ENCODE assay signal across 13 cellular contexts in genomic region chr9:32877103-32877502, GRCh38.
A peak's percentile ranks its signal among the peaks of the same experiment; 100 is the strongest.
DNase-seq lines count a peak whose midpoint lies in the region; ATAC-seq and TF ChIP-seq lines count a peak whose summit lies in the region.
"Had no signal": no experiment of that assay in that cellular context is flagged by ENCODE, and none has a peak within 500 bp of the region (broad histone marks: within the 10 kb centered on the region; RNA-seq: fewer than 3 reads in every experiment).

No MANE protein-coding gene starts in this region.

- no peaks in the 10 kb centered on the region for H3K36me3 Mint-ChIP-seq in activated T-helper 2 cell treated with anti-CD3 and anti-CD28 coated beads, Interferon-gamma antibody, Interleukin-2, Interleukin-4, amounts not matched to agents 10 μg/mL and 5 μg/mL and 100 μg/mL, durations not matched to agents 14 hours and 24 hours and 36 hours (ENCODE audit: low read depth)
- no peaks in the 10 kb centered on the region for H3K36me3 Mint-ChIP-seq in Caco-2 (ENCODE audit: insufficient read depth, unreplicated experiment)
- H3K36me3 Mint-ChIP-seq: CD4-positive, alpha-beta memory T cell had no signal

- intact Hi-C loops in gastrocnemius medialis (cut with DNase I; ENCODE audit: low total_unique reads), result no loop called here
- intact Hi-C loops in activated T-helper 2 cell treated with anti-CD3 and anti-CD28 coated beads, Interferon-gamma antibody, Interleukin-2, Interleukin-4, amounts not matched to agents 10 μg/mL and 5 μg/mL and 100 μg/mL, durations not matched to agents 14 hours and 24 hours and 36 hours (cut with micrococcal nuclease), result no loop called here
- intact Hi-C loops in Caco-2 (cut with micrococcal nuclease; ENCODE audit: unreplicated experiment), result no loop called here

- H3K4me3 Mint-ChIP-seq in activated T-helper 2 cell treated with anti-CD3 and anti-CD28 coated beads, Interferon-gamma antibody, Interleukin-2, Interleukin-4, amounts not matched to agents 10 μg/mL and 5 μg/mL and 100 μg/mL, durations not matched to agents 14 hours and 24 hours and 36 hours (ENCODE audit: low read depth), result no peak overlapping the region
- H3K4me3 Mint-ChIP-seq in Caco-2 (ENCODE audit: unreplicated experiment), result no peak overlapping the region
- H3K4me3 Mint-ChIP-seq: B cell; CD4-positive, alpha-beta memory T cell had no signal

- TF ChIP-seq POLR2A in gastrocnemius medialis (IDR thresholded peaks at IDR 0.05), result no peak

- POLR2A ChIA-PET in Caco-2 (lab: Charles Lee), result no interaction called here

- TF ChIP-seq CTCF in foreskin keratinocyte (conservative IDR thresholded peaks at IDR 0.05) (no peak), gastrocnemius medialis (IDR thresholded peaks at IDR 0.05 in 4 of 5, conservative IDR thresholded peaks at IDR 0.05 in 1 of 5) (no peak), Caco-2 (IDR thresholded peaks at IDR 0.05; ENCODE audit: insufficient read depth in 1 of 2, low read depth in 1 of 2, low read length in 1 of 2, severe bottlenecking in 1 of 2, unreplicated experiment in 1 of 2) (no peak)

- H3K36me3 ChIP-seq in gastrocnemius medialis, result no peaks in the 10 kb centered on the region
- no peaks in the 10 kb centered on the region for H3K36me3 ChIP-seq in Caco-2 (ENCODE audit: control insufficient read depth, insufficient read depth, low read length)

- H3K27me3 ChIP-seq in foreskin keratinocyte (no peaks in the 10 kb centered on the region), gastrocnemius medialis (no peaks in the 10 kb centered on the region), Caco-2 (replicated peaks; ENCODE audit: control insufficient read depth, insufficient read depth, low read length) (no peaks in the 10 kb centered on the region)

- H3K9me3 Mint-ChIP-seq in activated T-helper 2 cell treated with anti-CD3 and anti-CD28 coated beads, Interferon-gamma antibody, Interleukin-2, Interleukin-4, amounts not matched to agents 10 μg/mL and 5 μg/mL and 100 μg/mL, durations not matched to agents 14 hours and 24 hours and 36 hours, result no peaks in the 10 kb centered on the region
- H3K9me3 Mint-ChIP-seq in Caco-2 (ENCODE audit: unreplicated experiment), result no peaks in the 10 kb centered on the region
- H3K9me3 Mint-ChIP-seq: CD4-positive, alpha-beta memory T cell had no signal

- no peaks in the 10 kb centered on the region for H3K27me3 Mint-ChIP-seq in activated T-helper 2 cell treated with anti-CD3 and anti-CD28 coated beads, Interferon-gamma antibody, Interleukin-2, Interleukin-4, amounts not matched to agents 10 μg/mL and 5 μg/mL and 100 μg/mL, durations not matched to agents 14 hours and 24 hours and 36 hours (ENCODE audit: low read depth)
- no peaks in the 10 kb centered on the region for H3K27me3 Mint-ChIP-seq in Caco-2 (ENCODE audit: insufficient read depth, unreplicated experiment)

- CTCF ChIA-PET in Caco-2 (lab: Charles Lee), result no interaction called here

- H3K4me1 Mint-ChIP-seq in activated T-helper 2 cell treated with anti-CD3 and anti-CD28 coated beads, Interferon-gamma antibody, Interleukin-2, Interleukin-4, amounts not matched to agents 10 μg/mL and 5 μg/mL and 100 μg/mL, durations not matched to agents 14 hours and 24 hours and 36 hours (ENCODE audit: low read depth), result no peaks in the 10 kb centered on the region
- H3K4me1 Mint-ChIP-seq in Caco-2 (ENCODE audit: low read depth, unreplicated experiment), result no peaks in the 10 kb centered on the region
- H3K4me1 Mint-ChIP-seq: CD4-positive, alpha-beta memory T cell had no signal

- no TSS peak for BruUV-seq in Caco-2 (replicated peaks; lab: Mats Ljungman, UMichigan)

- H3K9me3 ChIP-seq in gastrocnemius medialis (no peaks in the 10 kb centered on the region), Caco-2 (no peaks in the 10 kb centered on the region)

- H3K27ac ChIP-seq in foreskin keratinocyte (no peak overlapping the region), gastrocnemius medialis (peak overlapping the region in 3 of 4 donors; percentile 27 to 49 (median 30))

- H3K27ac Mint-ChIP-seq in activated T-helper 2 cell treated with anti-CD3 and anti-CD28 coated beads, Interferon-gamma antibody, Interleukin-2, Interleukin-4, amounts not matched to agents 10 μg/mL and 5 μg/mL and 100 μg/mL, durations not matched to agents 14 hours and 24 hours and 36 hours, result no peak overlapping the region
- no peak overlapping the region for H3K27ac Mint-ChIP-seq in Caco-2 (ENCODE audit: unreplicated experiment)
- H3K27ac Mint-ChIP-seq: B cell; CD4-positive, alpha-beta memory T cell had no signal

- no peak overlapping the region for H3K4me3 ChIP-seq in gastrocnemius medialis
- no peak overlapping the region for H3K4me3 ChIP-seq in Caco-2 (ENCODE audit: low read depth, low read length)

- peak; percentile 53 for ATAC-seq in foreskin keratinocyte
- peak; percentile 65 to 73 for ATAC-seq in gastrocnemius medialis
- ATAC-seq: HCT116, Panc1 had no signal

- in situ Hi-C loops in gastrocnemius medialis (cut with MboI; ENCODE audit: low sequenced_read_pairs in 4 of 4), result no loop called here

- H3K4me1 ChIP-seq in foreskin keratinocyte, result no peaks in the 10 kb centered on the region
- H3K4me1 ChIP-seq in gastrocnemius medialis, result peaks cover 26 to 28% of the 10 kb centered on the region in 2 donors
- no peaks in the 10 kb centered on the region; the same call in 1 of the 2 replicates for H3K4me1 ChIP-seq in Caco-2

- DNase-seq in HPDE6-E6E7 (ENCODE audit: extremely low spot score) (peak; percentile 63), RPMI7951 (ENCODE audit: low read depth) (peak; percentile 55), foreskin keratinocyte (peak in 1 of 2 donors; percentile 49), gastrocnemius medialis (peak in 1 of 2 donors; percentile 45), NCI-H446 (lab: John Stamatoyannopoulos, UW) (no peak), Caco-2 (no peak)
- DNase-seq in activated T-helper 2 cell treated with anti-CD3 and anti-CD28 coated beads, Interferon-gamma antibody, Interleukin-2, Interleukin-4, amounts not matched to agents 10 μg/mL and 5 μg/mL and 100 μg/mL, durations not matched to agents 14 hours and 24 hours and 36 hours (ENCODE audit: low spot score), result no peak
- DNase-seq: CD4-positive, alpha-beta memory T cell; NCI-H1048; NCI-H226 had no signal

Comparison
In these comparisons a context has a peak if more than half of its experiments do, and no peak if none do; other contexts are left out.
1. DNase-seq: peak in HPDE6-E6E7 (single experiment) and RPMI7951 (single experiment); none in activated T-helper 2 cell treated with anti-CD3 and anti-CD28 coated beads, Interferon-gamma antibody, Interleukin-2, Interleukin-4, amounts not matched to agents 10 μg/mL and 5 μg/mL and 100 μg/mL, durations not matched to agents 14 hours and 24 hours and 36 hours (single experiment), NCI-H446 (0 of 2) and Caco-2 (0 of 2).